Comparison of ENCODE assay signal across 1 cellular context in genomic region chr1:161399257-161399998, GRCh38.
A peak's percentile ranks its signal among the peaks of the same experiment; 100 is the strongest.
TF ChIP-seq lines count a peak whose summit lies in the region.

No MANE protein-coding gene starts in this region.

TF ChIP-seq in HEK293, 187 proteins besides CTCF, POLR2A, EP300 and RAD21 (continued from another document and continues in another):
- TF ChIP-seq ZFP37 (tag by site-specific recombination; IDR thresholded peaks at IDR 0.05) (peak; percentile 80), PBX3 (CRISPR knock-in tag; IDR thresholded peaks at IDR 0.05) (peak; percentile 53; the same call in 1 of the 2 replicates), ZNF555 (tag by site-specific recombination; conservative IDR thresholded peaks at IDR 0.05) (no peak), ZFP3 (tag by site-specific recombination; IDR thresholded peaks at IDR 0.05; ENCODE audit: low read depth) (0 out of 2 replicates have a peak, but pooled peaks have one; percentile 5), ZNF335 (tag by site-specific recombination; conservative IDR thresholded peaks at IDR 0.05) (peak; percentile 90), ZNF837 (tag by site-specific recombination; IDR thresholded peaks at IDR 0.05) (peak; percentile 89; the same call in 1 of the 2 replicates), ZNF16 (tag by site-specific recombination; IDR thresholded peaks at IDR 0.05; ENCODE audit: low read depth) (no peak), TSHZ1 (tag by site-specific recombination; IDR thresholded peaks at IDR 0.05; ENCODE audit: borderline replicate concordance) (peak; percentile 67; the same call in 1 of the 2 replicates), ZNF670 (tag by site-specific recombination; IDR thresholded peaks at IDR 0.05; ENCODE audit: low read depth) (no peak), ZNF404 (tag by site-specific recombination; IDR thresholded peaks at IDR 0.05) (no peak), ZNF48 (tag by site-specific recombination; IDR thresholded peaks at IDR 0.05) (no peak), ZNF239 (tag by site-specific recombination; IDR thresholded peaks at IDR 0.05) (0 out of 2 replicates have a peak, but pooled peaks have one; percentile 25), ZNF768 (tag by site-specific recombination; IDR thresholded peaks at IDR 0.05) (no peak), ZNF626 (tag by site-specific recombination; IDR thresholded peaks at IDR 0.05) (no peak), PRDM10 (tag by site-specific recombination; IDR thresholded peaks at IDR 0.05) (peak; percentile 94), ZNF24 (tag by site-specific recombination; IDR thresholded peaks at IDR 0.05) (peak; percentile 74), ZNF561 (tag by site-specific recombination; IDR thresholded peaks at IDR 0.05; ENCODE audit: borderline replicate concordance) (peak; percentile 83), ZNF341 (tag by site-specific recombination; IDR thresholded peaks at IDR 0.05; ENCODE audit: low read depth) (peak; percentile 79), ZBTB20 (tag by site-specific recombination; IDR thresholded peaks at IDR 0.05) (peak; percentile 60; the same call in 1 of the 2 replicates), ZFP69B (tag by site-specific recombination; IDR thresholded peaks at IDR 0.05) (peak; percentile 67), OSR2 (tag by site-specific recombination; IDR thresholded peaks at IDR 0.05) (peak; percentile 31; the same call in 1 of the 2 replicates), REPIN1 (tag by site-specific recombination; IDR thresholded peaks at IDR 0.05; ENCODE audit: low read depth) (peak; percentile 11; the same call in 1 of the 2 replicates), ZNF37A (tag by site-specific recombination; IDR thresholded peaks at IDR 0.05) (0 out of 2 replicates have a peak, but pooled peaks have one; percentile 12), ZNF600 (tag by site-specific recombination; IDR thresholded peaks at IDR 0.05) (peak; percentile 99; the same call in 1 of the 2 replicates), ZNF843 (tag by site-specific recombination; IDR thresholded peaks at IDR 0.05) (0 out of 2 replicates have a peak, but pooled peaks have one; percentile 55)
- TF ChIP-seq, protein P1, sequence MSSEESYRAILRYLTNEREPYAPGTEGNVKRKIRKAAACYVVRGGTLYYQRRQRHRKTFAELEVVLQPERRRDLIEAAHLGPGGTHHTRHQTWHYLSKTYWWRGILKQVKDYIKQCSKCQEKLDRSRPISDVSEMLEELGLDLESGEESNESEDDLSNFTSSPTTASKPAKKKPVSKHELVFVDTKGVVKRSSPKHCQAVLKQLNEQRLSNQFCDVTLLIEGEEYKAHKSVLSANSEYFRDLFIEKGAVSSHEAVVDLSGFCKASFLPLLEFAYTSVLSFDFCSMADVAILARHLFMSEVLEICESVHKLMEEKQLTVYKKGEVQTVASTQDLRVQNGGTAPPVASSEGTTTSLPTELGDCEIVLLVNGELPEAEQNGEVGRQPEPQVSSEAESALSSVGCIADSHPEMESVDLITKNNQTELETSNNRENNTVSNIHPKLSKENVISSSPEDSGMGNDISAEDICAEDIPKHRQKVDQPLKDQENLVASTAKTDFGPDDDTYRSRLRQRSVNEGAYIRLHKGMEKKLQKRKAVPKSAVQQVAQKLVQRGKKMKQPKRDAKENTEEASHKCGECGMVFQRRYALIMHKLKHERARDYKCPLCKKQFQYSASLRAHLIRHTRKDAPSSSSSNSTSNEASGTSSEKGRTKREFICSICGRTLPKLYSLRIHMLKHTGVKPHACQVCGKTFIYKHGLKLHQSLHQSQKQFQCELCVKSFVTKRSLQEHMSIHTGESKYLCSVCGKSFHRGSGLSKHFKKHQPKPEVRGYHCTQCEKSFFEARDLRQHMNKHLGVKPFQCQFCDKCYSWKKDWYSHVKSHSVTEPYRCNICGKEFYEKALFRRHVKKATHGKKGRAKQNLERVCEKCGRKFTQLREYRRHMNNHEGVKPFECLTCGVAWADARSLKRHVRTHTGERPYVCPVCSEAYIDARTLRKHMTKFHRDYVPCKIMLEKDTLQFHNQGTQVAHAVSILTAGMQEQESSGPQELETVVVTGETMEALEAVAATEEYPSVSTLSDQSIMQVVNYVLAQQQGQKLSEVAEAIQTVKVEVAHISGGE (tag by site-specific recombination; conservative IDR thresholded peaks at IDR 0.05; ENCODE audit: low read depth): peak; percentile 95
- TF ChIP-seq, protein P2, sequence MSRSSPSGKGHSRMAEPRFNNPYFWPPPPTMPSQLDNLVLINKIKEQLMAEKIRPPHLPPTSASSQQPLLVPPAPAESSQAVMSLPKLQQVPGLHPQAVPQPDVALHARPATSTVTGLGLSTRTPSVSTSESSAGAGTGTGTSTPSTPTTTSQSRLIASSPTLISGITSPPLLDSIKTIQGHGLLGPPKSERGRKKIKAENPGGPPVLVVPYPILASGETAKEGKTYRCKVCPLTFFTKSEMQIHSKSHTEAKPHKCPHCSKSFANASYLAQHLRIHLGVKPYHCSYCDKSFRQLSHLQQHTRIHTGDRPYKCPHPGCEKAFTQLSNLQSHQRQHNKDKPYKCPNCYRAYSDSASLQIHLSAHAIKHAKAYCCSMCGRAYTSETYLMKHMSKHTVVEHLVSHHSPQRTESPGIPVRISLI (tag by site-specific recombination; IDR thresholded peaks at IDR 0.05): peak; percentile 89
- TF ChIP-seq, protein P3, sequence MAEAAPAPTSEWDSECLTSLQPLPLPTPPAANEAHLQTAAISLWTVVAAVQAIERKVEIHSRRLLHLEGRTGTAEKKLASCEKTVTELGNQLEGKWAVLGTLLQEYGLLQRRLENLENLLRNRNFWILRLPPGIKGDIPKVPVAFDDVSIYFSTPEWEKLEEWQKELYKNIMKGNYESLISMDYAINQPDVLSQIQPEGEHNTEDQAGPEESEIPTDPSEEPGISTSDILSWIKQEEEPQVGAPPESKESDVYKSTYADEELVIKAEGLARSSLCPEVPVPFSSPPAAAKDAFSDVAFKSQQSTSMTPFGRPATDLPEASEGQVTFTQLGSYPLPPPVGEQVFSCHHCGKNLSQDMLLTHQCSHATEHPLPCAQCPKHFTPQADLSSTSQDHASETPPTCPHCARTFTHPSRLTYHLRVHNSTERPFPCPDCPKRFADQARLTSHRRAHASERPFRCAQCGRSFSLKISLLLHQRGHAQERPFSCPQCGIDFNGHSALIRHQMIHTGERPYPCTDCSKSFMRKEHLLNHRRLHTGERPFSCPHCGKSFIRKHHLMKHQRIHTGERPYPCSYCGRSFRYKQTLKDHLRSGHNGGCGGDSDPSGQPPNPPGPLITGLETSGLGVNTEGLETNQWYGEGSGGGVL (tag by site-specific recombination; IDR thresholded peaks at IDR 0.05): no peak
- TF ChIP-seq, protein P4, sequence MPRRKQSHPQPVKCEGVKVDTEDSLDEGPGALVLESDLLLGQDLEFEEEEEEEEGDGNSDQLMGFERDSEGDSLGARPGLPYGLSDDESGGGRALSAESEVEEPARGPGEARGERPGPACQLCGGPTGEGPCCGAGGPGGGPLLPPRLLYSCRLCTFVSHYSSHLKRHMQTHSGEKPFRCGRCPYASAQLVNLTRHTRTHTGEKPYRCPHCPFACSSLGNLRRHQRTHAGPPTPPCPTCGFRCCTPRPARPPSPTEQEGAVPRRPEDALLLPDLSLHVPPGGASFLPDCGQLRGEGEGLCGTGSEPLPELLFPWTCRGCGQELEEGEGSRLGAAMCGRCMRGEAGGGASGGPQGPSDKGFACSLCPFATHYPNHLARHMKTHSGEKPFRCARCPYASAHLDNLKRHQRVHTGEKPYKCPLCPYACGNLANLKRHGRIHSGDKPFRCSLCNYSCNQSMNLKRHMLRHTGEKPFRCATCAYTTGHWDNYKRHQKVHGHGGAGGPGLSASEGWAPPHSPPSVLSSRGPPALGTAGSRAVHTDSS (tag by site-specific recombination; IDR thresholded peaks at IDR 0.05): peak; percentile 14; the same call in 1 of the 2 replicates
- TF ChIP-seq, protein P5, sequence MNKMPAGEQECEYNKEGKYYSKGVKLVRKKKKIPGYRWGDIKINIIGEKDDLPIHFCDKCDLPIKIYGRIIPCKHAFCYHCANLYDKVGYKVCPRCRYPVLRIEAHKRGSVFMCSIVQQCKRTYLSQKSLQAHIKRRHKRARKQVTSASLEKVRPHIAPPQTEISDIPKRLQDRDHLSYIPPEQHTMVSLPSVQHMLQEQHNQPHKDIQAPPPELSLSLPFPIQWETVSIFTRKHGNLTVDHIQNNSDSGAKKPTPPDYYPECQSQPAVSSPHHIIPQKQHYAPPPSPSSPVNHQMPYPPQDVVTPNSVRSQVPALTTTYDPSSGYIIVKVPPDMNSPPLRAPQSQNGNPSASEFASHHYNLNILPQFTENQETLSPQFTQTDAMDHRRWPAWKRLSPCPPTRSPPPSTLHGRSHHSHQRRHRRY (tag by site-specific recombination; IDR thresholded peaks at IDR 0.05): no peak
- TF ChIP-seq, protein P6, sequence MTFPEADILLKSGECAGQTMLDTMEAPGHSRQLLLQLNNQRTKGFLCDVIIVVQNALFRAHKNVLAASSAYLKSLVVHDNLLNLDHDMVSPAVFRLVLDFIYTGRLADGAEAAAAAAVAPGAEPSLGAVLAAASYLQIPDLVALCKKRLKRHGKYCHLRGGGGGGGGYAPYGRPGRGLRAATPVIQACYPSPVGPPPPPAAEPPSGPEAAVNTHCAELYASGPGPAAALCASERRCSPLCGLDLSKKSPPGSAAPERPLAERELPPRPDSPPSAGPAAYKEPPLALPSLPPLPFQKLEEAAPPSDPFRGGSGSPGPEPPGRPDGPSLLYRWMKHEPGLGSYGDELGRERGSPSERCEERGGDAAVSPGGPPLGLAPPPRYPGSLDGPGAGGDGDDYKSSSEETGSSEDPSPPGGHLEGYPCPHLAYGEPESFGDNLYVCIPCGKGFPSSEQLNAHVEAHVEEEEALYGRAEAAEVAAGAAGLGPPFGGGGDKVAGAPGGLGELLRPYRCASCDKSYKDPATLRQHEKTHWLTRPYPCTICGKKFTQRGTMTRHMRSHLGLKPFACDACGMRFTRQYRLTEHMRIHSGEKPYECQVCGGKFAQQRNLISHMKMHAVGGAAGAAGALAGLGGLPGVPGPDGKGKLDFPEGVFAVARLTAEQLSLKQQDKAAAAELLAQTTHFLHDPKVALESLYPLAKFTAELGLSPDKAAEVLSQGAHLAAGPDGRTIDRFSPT (tag by site-specific recombination; IDR thresholded peaks at IDR 0.05): 0 out of 2 replicates have a peak, but pooled peaks have one; percentile 43
